Comparison of ENCODE assay signal across 35 cellular contexts in genomic region chr18:78140294-78140693, GRCh38.
"Had no signal": no experiment of that assay in that cellular context is flagged by ENCODE, and none has a peak within 500 bp of the region (broad histone marks: within the 10 kb centered on the region; RNA-seq: fewer than 3 reads in every experiment).

No MANE protein-coding gene starts in this region.

- H3K9me3 ChIP-seq: adrenal gland, body of pancreas, breast epithelium had no signal

- DNase-seq: activated B cell treated with CpG ODN at 0.5 μM for 24 hours; activated CD4-positive, alpha-beta memory T cell treated with anti-CD3 and anti-CD28 coated beads for 36 hours; activated CD4-positive, alpha-beta T cell treated with anti-CD3 and anti-CD28 coated beads for 4 hours; activated CD4-positive, alpha-beta T cell treated with anti-CD3 and anti-CD28 coated beads, Interleukin-2, amount 50 U/mL, for 1 hour; activated CD4-positive, alpha-beta T cell treated with anti-CD3 and anti-CD28 coated beads, Interleukin-2, amount 50 U/mL, for 4 hours; activated CD4-positive, CD25-positive, alpha-beta regulatory T cell treated with anti-CD3 and anti-CD28 coated beads, Interleukin-2, amount 50 U/mL, for 72 hours; activated CD8-positive, alpha-beta memory T cell treated with anti-CD3 and anti-CD28 coated beads, Interleukin-2, amount 50 U/mL, for 4 hours; activated CD8-positive, alpha-beta T cell treated with anti-CD3 and anti-CD28 coated beads for 36 hours; activated effector memory CD4-positive, alpha-beta T cell treated with anti-CD3 and anti-CD28 coated beads, Interleukin-2, amount 50 U/mL, for 16 hours; activated gamma-delta T cell treated with Interleukin-2 at 50 U/mL for 16 hours; activated naive CD4-positive, alpha-beta T cell; activated naive CD4-positive, alpha-beta T cell treated with anti-CD3 and anti-CD28 coated beads for 36 hours; activated naive CD4-positive, alpha-beta T cell treated with anti-CD3 and anti-CD28 coated beads, Interleukin-2, amount 50 U/mL, for 16 hours; activated naive CD8-positive, alpha-beta T cell treated with anti-CD3 and anti-CD28 coated beads for 36 hours; activated T-cell treated with anti-CD3 and anti-CD28 coated beads for 4 hours; activated T-cell treated with anti-CD3 and anti-CD28 coated beads, Interleukin-2, amount 50 U/mL, for 1 hour; activated T-cell treated with anti-CD3 and anti-CD28 coated beads, Interleukin-2, amount 50 U/mL, for 4 hours; activated T-cell treated with anti-CD3 and anti-CD28 coated beads, Interleukin-2, amount 50 U/mL, for 72 hours; adrenal gland; amniotic stem cell; aorta; body of pancreas; brain microvascular endothelial cell; central memory CD4-positive, alpha-beta T cell; T-helper 1 cell; T-helper 2 cell; T-helper 9 cell had no signal

- H3K36me3 Mint-ChIP-seq: activated CD4-positive, alpha-beta memory T cell treated with anti-CD3 and anti-CD28 coated beads for 36 hours; activated naive CD4-positive, alpha-beta T cell treated with anti-CD3 and anti-CD28 coated beads, Interleukin-2, amount 50 U/mL, for 72 hours; activated naive CD8-positive, alpha-beta T cell treated with anti-CD3 and anti-CD28 coated beads for 36 hours had no signal

- H3K27me3 Mint-ChIP-seq: activated B cell treated with CpG ODN at 0.5 μM for 24 hours; activated CD4-positive, alpha-beta memory T cell treated with anti-CD3 and anti-CD28 coated beads for 36 hours; activated CD4-positive, alpha-beta T cell treated with anti-CD3 and anti-CD28 coated beads, Interleukin-2, amount 10 ng/mL, durations not matched to agents 24 days and 14 days had no signal

- H3K4me3 ChIP-seq: adrenal gland, body of pancreas, breast epithelium had no signal

- ATAC-seq: activated CD8-positive, alpha-beta T cell treated with anti-CD3 and anti-CD28 coated beads for 36 hours; activated naive CD4-positive, alpha-beta T cell treated with anti-CD3 and anti-CD28 coated beads, Interleukin-2, amount 50 U/mL, for 72 hours; activated T-cell treated with anti-CD3 and anti-CD28 coated beads, Interleukin-2, amount 50 U/mL, for 4 hours; activated T-cell treated with anti-CD3 and anti-CD28 coated beads, Interleukin-2, amount 50 U/mL, for 72 hours; activated T-helper 17 cell treated with anti-CD3 and anti-CD28 coated beads, Interleukin-2, amount 50 U/mL, for 72 hours; body of pancreas had no signal

- H3K4me1 Mint-ChIP-seq: activated B cell treated with CpG ODN at 0.5 μM for 24 hours; activated CD4-positive, alpha-beta T cell treated with anti-CD3 and anti-CD28 coated beads, Interleukin-2, amount 10 ng/mL, durations not matched to agents 24 days and 14 days; activated naive CD8-positive, alpha-beta T cell treated with anti-CD3 and anti-CD28 coated beads for 36 hours; activated T-helper 17 cell treated with anti-CD3 and anti-CD28 coated beads, Interleukin-2, amount 50 U/mL, for 72 hours had no signal

- H3K27me3 ChIP-seq: body of pancreas, brain microvascular endothelial cell had no signal

- H3K4me1 ChIP-seq: adrenal gland, body of pancreas, breast epithelium had no signal

- H3K4me3 Mint-ChIP-seq: activated B cell treated with CpG ODN at 0.5 μM for 24 hours; activated CD4-positive, alpha-beta memory T cell treated with anti-CD3 and anti-CD28 coated beads for 36 hours; activated CD4-positive, alpha-beta T cell treated with anti-CD3 and anti-CD28 coated beads, Interleukin-2, amount 10 ng/mL, durations not matched to agents 24 days and 14 days; activated CD8-positive, alpha-beta T cell treated with anti-CD3 and anti-CD28 coated beads for 36 hours; activated naive CD4-positive, alpha-beta T cell treated with anti-CD3 and anti-CD28 coated beads for 36 hours; activated naive CD8-positive, alpha-beta T cell treated with anti-CD3 and anti-CD28 coated beads for 36 hours; activated T-cell treated with anti-CD3 and anti-CD28 coated beads, Interleukin-2, amount 50 U/mL, for 4 hours; activated T-cell treated with anti-CD3 and anti-CD28 coated beads, Interleukin-2, amount 50 U/mL, for 72 hours; activated T-helper 1 cell treated with anti-CD3 and anti-CD28 coated beads, Interleukin-12 subunit alpha, Interleukin-12 subunit beta, Interleukin-2, Interleukin-4 antibody, amounts not matched to agents 30 ng/mL and 10 ng/mL and 1 ng/mL, durations not matched to agents 14 hours and 24 hours and 36 hours; activated T-helper 17 cell treated with anti-CD3 and anti-CD28 coated beads, Interleukin-2, amount 50 U/mL, for 72 hours; T-helper 1 cell treated with Interleukin-12 subunit alpha and Interleukin-12 subunit beta and Interleukin-4 antibody, amounts not matched to agents 30 μg/mL and 1 μg/mL, for 36 hours; T-helper 2 cell treated with Interferon-gamma antibody and Interleukin-4, amounts not matched to agents 5 μg/mL and 100 μg/mL, for 36 hours had no signal

- H3K27ac Mint-ChIP-seq: activated B cell treated with CpG ODN at 0.5 μM for 24 hours; activated CD4-positive, alpha-beta memory T cell treated with anti-CD3 and anti-CD28 coated beads for 36 hours; activated CD4-positive, alpha-beta T cell treated with anti-CD3 and anti-CD28 coated beads, Interleukin-2, amount 10 ng/mL, durations not matched to agents 24 days and 14 days; activated CD8-positive, alpha-beta T cell treated with anti-CD3 and anti-CD28 coated beads for 36 hours; activated naive CD4-positive, alpha-beta T cell treated with anti-CD3 and anti-CD28 coated beads for 36 hours; activated naive CD4-positive, alpha-beta T cell treated with anti-CD3 and anti-CD28 coated beads, Interleukin-2, amount 50 U/mL, for 72 hours; activated naive CD8-positive, alpha-beta T cell treated with anti-CD3 and anti-CD28 coated beads for 36 hours; activated T-cell treated with anti-CD3 and anti-CD28 coated beads, Interleukin-2, amount 50 U/mL, for 72 hours; activated T-helper 1 cell treated with anti-CD3 and anti-CD28 coated beads, Interleukin-12 subunit alpha, Interleukin-12 subunit beta, Interleukin-2, Interleukin-4 antibody, amounts not matched to agents 30 ng/mL and 10 ng/mL and 1 ng/mL, durations not matched to agents 14 hours and 24 hours and 36 hours; activated T-helper 17 cell treated with anti-CD3 and anti-CD28 coated beads, Interleukin-2, amount 50 U/mL, for 72 hours; T-helper 1 cell treated with Interleukin-12 subunit alpha and Interleukin-12 subunit beta and Interleukin-4 antibody, amounts not matched to agents 30 μg/mL and 1 μg/mL, for 36 hours; T-helper 2 cell treated with Interferon-gamma antibody and Interleukin-4, amounts not matched to agents 5 μg/mL and 100 μg/mL, for 36 hours had no signal

- H3K9me3 Mint-ChIP-seq: activated B cell treated with CpG ODN at 0.5 μM for 24 hours; activated CD4-positive, alpha-beta memory T cell treated with anti-CD3 and anti-CD28 coated beads for 36 hours; activated CD4-positive, alpha-beta T cell treated with anti-CD3 and anti-CD28 coated beads, Interleukin-2, amount 10 ng/mL, durations not matched to agents 24 days and 14 days; activated CD8-positive, alpha-beta T cell treated with anti-CD3 and anti-CD28 coated beads for 36 hours; activated naive CD8-positive, alpha-beta T cell treated with anti-CD3 and anti-CD28 coated beads for 36 hours; activated T-cell treated with anti-CD3 and anti-CD28 coated beads, Interleukin-2, amount 50 U/mL, for 4 hours; activated T-cell treated with anti-CD3 and anti-CD28 coated beads, Interleukin-2, amount 50 U/mL, for 72 hours; activated T-helper 1 cell treated with anti-CD3 and anti-CD28 coated beads, Interleukin-12 subunit alpha, Interleukin-12 subunit beta, Interleukin-2, Interleukin-4 antibody, amounts not matched to agents 30 ng/mL and 10 ng/mL and 1 ng/mL, durations not matched to agents 14 hours and 24 hours and 36 hours; activated T-helper 17 cell treated with anti-CD3 and anti-CD28 coated beads, Interleukin-2, amount 50 U/mL, for 72 hours; T-helper 1 cell treated with Interleukin-12 subunit alpha and Interleukin-12 subunit beta and Interleukin-4 antibody, amounts not matched to agents 30 μg/mL and 1 μg/mL, for 36 hours; T-helper 2 cell treated with Interferon-gamma antibody and Interleukin-4, amounts not matched to agents 5 μg/mL and 100 μg/mL, for 36 hours had no signal

- H3K36me3 ChIP-seq: adrenal gland, brain microvascular endothelial cell, breast epithelium had no signal

- H3K27ac ChIP-seq: adrenal gland, body of pancreas, brain microvascular endothelial cell, breast epithelium, VCaP had no signal
